1 cellular context compared by ENCODE assay signal in the genomic region with DNA sequence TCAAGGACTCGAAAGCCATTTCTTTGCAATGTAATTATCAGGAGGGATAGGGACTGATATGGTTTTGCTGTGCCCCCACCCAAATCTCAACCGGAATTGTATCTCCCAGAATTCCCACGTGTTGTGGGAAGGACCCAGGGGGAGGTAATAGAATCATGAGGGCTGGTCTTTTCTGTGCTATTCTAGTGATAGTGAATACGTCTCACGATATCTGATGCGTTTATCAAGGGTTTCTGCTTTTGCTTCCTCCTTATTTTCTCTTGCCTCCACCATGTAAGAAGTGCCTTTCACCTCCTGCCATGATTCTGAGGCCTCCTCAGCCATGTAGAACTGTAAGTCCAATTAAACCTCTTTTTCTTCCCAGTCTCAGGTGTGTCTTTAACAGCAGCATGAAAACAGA.
A peak's percentile ranks its signal among the peaks of the same experiment; 100 is the strongest.
TF ChIP-seq lines count a peak whose summit lies in the region.

No MANE protein-coding gene starts in this region.

TF ChIP-seq in A549, 52 proteins besides CTCF, POLR2A, EP300 and RAD21:
- TF ChIP-seq, protein P1, sequence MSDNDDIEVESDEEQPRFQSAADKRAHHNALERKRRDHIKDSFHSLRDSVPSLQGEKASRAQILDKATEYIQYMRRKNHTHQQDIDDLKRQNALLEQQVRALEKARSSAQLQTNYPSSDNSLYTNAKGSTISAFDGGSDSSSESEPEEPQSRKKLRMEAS (IDR thresholded peaks at IDR 0.05): 0 out of 2 replicates have a peak, but pooled peaks have one; percentile 10
TF ChIP-seq in A549: peak in this region for 1; not testable (repeated sequence) for 51.
